In genomic region chr1:228368801-228369607, GRCh38 we compare ENCODE assay signal across 1 cellular context.
A peak's percentile ranks its signal among the peaks of the same experiment; 100 is the strongest.
TF ChIP-seq lines count a peak whose summit lies in the region.

No MANE protein-coding gene starts in this region.

TF ChIP-seq in K562, 482 proteins besides CTCF, POLR2A, EP300 and RAD21 (continued from another document):
- TF ChIP-seq, protein P1, sequence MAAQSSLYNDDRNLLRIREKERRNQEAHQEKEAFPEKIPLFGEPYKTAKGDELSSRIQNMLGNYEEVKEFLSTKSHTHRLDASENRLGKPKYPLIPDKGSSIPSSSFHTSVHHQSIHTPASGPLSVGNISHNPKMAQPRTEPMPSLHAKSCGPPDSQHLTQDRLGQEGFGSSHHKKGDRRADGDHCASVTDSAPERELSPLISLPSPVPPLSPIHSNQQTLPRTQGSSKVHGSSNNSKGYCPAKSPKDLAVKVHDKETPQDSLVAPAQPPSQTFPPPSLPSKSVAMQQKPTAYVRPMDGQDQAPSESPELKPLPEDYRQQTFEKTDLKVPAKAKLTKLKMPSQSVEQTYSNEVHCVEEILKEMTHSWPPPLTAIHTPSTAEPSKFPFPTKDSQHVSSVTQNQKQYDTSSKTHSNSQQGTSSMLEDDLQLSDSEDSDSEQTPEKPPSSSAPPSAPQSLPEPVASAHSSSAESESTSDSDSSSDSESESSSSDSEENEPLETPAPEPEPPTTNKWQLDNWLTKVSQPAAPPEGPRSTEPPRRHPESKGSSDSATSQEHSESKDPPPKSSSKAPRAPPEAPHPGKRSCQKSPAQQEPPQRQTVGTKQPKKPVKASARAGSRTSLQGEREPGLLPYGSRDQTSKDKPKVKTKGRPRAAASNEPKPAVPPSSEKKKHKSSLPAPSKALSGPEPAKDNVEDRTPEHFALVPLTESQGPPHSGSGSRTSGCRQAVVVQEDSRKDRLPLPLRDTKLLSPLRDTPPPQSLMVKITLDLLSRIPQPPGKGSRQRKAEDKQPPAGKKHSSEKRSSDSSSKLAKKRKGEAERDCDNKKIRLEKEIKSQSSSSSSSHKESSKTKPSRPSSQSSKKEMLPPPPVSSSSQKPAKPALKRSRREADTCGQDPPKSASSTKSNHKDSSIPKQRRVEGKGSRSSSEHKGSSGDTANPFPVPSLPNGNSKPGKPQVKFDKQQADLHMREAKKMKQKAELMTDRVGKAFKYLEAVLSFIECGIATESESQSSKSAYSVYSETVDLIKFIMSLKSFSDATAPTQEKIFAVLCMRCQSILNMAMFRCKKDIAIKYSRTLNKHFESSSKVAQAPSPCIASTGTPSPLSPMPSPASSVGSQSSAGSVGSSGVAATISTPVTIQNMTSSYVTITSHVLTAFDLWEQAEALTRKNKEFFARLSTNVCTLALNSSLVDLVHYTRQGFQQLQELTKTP (IDR thresholded peaks at IDR 0.05; ENCODE audit: low read depth in 1 of 2, partially characterized antibody in 2 of 2), result peak in 1 of 2 experiments; percentile 22
- TF ChIP-seq ZNF589 (CRISPR knock-in tag; IDR thresholded peaks at IDR 0.05; ENCODE audit: low read depth) (peak; percentile 65; the same call in 1 of the 2 replicates), RBM22 (IDR thresholded peaks at IDR 0.05; ENCODE audit: low read depth, low read length, poor library complexity, severe bottlenecking) (no peak), HNRNPUL1 (IDR thresholded peaks at IDR 0.05; ENCODE audit: low read length) (no peak), BACH1 (tag; IDR thresholded peaks at IDR 0.05) (peak; percentile 74), ZSCAN29 (IDR thresholded peaks at IDR 0.05) (no peak), TEAD4 (IDR thresholded peaks at IDR 0.05; ENCODE audit: low read length) (peak; percentile 85), TEAD4 (CRISPR knock-in tag; IDR thresholded peaks at IDR 0.05; ENCODE audit: borderline replicate concordance) (no peak), TAF1 (IDR thresholded peaks at IDR 0.05; ENCODE audit: control insufficient read depth, extremely low read depth, insufficient read depth, low read length, severe bottlenecking) (no peak), BDP1 (IDR thresholded peaks at IDR 0.05; ENCODE audit: insufficient read depth, insufficient read length) (no peak), CSDE1 (IDR thresholded peaks at IDR 0.05) (no peak), ZNF584 (CRISPR knock-in tag; IDR thresholded peaks at IDR 0.05; ENCODE audit: low read depth) (no peak), SUPT5H (IDR thresholded peaks at IDR 0.05) (no peak), JUND (IDR thresholded peaks at IDR 0.05; ENCODE audit: borderline replicate concordance, low read depth, low read length) (peak; percentile 94), JUND (tag; IDR thresholded peaks at IDR 0.05; ENCODE audit: borderline replicate concordance, low read depth, low read length) (peak; percentile 73; the same call in 2 of the 3 replicates), ZNF639 (CRISPR knock-in tag; conservative IDR thresholded peaks at IDR 0.05 in 1 of 2, IDR thresholded peaks at IDR 0.05 in 1 of 2) (peak in 1 of 2 experiments; percentile 80; a peak in 2 of 4 replicates)
- TF ChIP-seq, protein P2, sequence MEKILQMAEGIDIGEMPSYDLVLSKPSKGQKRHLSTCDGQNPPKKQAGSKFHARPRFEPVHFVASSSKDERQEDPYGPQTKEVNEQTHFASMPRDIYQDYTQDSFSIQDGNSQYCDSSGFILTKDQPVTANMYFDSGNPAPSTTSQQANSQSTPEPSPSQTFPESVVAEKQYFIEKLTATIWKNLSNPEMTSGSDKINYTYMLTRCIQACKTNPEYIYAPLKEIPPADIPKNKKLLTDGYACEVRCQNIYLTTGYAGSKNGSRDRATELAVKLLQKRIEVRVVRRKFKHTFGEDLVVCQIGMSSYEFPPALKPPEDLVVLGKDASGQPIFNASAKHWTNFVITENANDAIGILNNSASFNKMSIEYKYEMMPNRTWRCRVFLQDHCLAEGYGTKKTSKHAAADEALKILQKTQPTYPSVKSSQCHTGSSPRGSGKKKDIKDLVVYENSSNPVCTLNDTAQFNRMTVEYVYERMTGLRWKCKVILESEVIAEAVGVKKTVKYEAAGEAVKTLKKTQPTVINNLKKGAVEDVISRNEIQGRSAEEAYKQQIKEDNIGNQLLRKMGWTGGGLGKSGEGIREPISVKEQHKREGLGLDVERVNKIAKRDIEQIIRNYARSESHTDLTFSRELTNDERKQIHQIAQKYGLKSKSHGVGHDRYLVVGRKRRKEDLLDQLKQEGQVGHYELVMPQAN (IDR thresholded peaks at IDR 0.05; ENCODE audit: borderline replicate concordance), result no peak
TF ChIP-seq in K562: peak in this region for 191.
